In the genomic region with DNA sequence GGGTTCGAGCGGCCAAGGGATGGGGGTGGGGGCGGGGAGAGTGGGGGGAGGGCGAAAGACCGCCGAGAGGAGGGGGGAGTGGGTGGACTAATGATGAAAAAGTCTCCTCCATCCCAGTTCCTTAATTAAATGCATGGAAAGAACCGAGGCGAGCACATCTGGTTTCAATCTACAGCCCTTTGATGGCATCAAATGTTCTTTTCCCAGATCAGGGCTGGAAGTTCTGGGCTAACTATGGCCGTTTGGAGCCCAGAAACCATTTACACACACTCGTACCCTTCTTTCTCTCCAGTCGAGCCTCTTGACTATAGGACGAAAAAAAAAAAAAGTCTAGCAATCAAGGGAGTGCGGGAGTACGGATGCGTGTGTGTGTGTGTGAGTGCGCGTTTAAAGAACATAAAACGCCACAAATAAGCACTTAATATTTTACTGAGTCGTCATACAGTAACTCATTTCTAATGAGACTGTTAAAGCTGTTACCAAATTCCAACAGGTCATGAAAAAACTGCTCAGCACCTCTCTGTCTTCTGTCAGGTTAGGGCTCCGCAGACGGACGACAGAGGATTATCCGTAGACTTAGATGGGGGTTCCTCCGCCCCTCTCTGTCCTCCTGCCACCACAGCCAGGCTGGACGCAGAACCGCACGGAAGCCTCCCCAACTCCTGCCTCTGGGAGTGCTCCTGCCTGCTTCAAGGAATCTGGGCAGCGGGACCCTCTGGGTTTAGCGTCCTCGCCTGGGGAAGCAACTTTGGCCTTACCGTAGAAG, we compare ENCODE assay signal across 12 cellular contexts. TPM values are rescaled to one million over a fixed set of nuclear protein-coding genes. Genes with fewer than 3 reads are reported as not detected.
A peak's percentile ranks its signal among the peaks of the same experiment; 100 is the strongest.
DNase-seq lines count a peak whose midpoint lies in the region; ATAC-seq, FAIRE-seq and TF ChIP-seq lines count a peak whose summit lies in the region.
"Had no signal": no experiment of that assay in that cellular context is flagged by ENCODE, and none has a peak within 500 bp of the region (broad histone marks: within the 10 kb centered on the region; RNA-seq: fewer than 3 reads in every experiment).

No MANE protein-coding gene starts in this region.

- peaks cover 8% of the 10 kb centered on the region for H3K36me3 Mint-ChIP-seq in brain
- H3K36me3 Mint-ChIP-seq in progenitor cell of endocrine pancreas (ENCODE audit: insufficient read depth), result no peaks in the 10 kb centered on the region

- H3K9me3 Mint-ChIP-seq in brain, result peaks cover 0 to 11% (median 0%) of the 10 kb centered on the region in 5 experiments
- no peaks in the 10 kb centered on the region for H3K9me3 Mint-ChIP-seq in progenitor cell of endocrine pancreas (ENCODE audit: low read depth)
- H3K9me3 Mint-ChIP-seq: central memory CD8-positive, alpha-beta T cell had no signal

- peak overlapping the region; percentile 67 to 86 for H3K4me3 ChIP-seq in testis

- no peaks in the 10 kb centered on the region for H3K36me3 ChIP-seq in testis (ENCODE audit: low read depth, missing control alignments)

- peaks cover 100% of the 10 kb centered on the region for H3K27me3 Mint-ChIP-seq in brain
- H3K27me3 Mint-ChIP-seq in progenitor cell of endocrine pancreas, result peaks cover 98% of the 10 kb centered on the region

- 1% methylated on average over 31 of the region's 31 CpGs for WGBS in testis, 2 donors

- peak overlapping the region in 3 of 5 experiments; percentile 64 to 86 (median 85) for H3K27ac Mint-ChIP-seq in brain
- no peak overlapping the region for H3K27ac Mint-ChIP-seq in progenitor cell of endocrine pancreas

- H3K4me3 Mint-ChIP-seq in brain (peak overlapping the region; percentile 66 to 90 (median 86)), progenitor cell of endocrine pancreas (ENCODE audit: low read depth) (no peak overlapping the region)

- no peak for FAIRE-seq in H54 (lab: Jason Lieb, UNC)

- TF ChIP-seq POLR2A in H54 (IDR thresholded peaks at IDR 0.05; ENCODE audit: low read depth, low read length) (no peak), testis (IDR thresholded peaks at IDR 0.05) (no peak)

- peaks cover 68% of the 10 kb centered on the region for H3K4me1 Mint-ChIP-seq in brain
- H3K4me1 Mint-ChIP-seq in progenitor cell of endocrine pancreas (ENCODE audit: low read depth), result peaks cover 16% of the 10 kb centered on the region

- intact Hi-C loops in testis (cut with DNase I; ENCODE audit: low total_unique reads), result no loop called here

- H3K9me3 ChIP-seq in testis, result no peaks in the 10 kb centered on the region

- no peak for TF ChIP-seq CTCF in brain (conservative IDR thresholded peaks at IDR 0.05)
- no peak for TF ChIP-seq CTCF in testis (IDR thresholded peaks at IDR 0.05)
- TF ChIP-seq CTCF in progenitor cell of endocrine pancreas (IDR thresholded peaks at IDR 0.05; ENCODE audit: unreplicated experiment), result no peak

- peak overlapping the region; percentile 91 to 95 for H3K27ac ChIP-seq in testis
- H3K27ac ChIP-seq: KMS-11 had no signal

- no peaks in the 10 kb centered on the region for H3K27me3 ChIP-seq in testis

- ATAC-seq in HG02678 (IDR thresholded peaks at IDR 0.05; ENCODE audit: unreplicated experiment), result no peak

- peaks cover 15% of the 10 kb centered on the region for H3K4me1 ChIP-seq in testis

- DNase-seq in H54 (ENCODE audit: insufficient read length, low spot score) (peak; percentile 32), iPS-NIHi11 (ENCODE audit: low spot score) (peak; percentile 55), testis (peak; percentile 51), NCI-H2196 (lab: John Stamatoyannopoulos, UW; ENCODE audit: unreplicated experiment) (no peak), progenitor cell of endocrine pancreas (ENCODE audit: low spot score, unreplicated experiment) (no peak)
- no peak for DNase-seq in stimulated activated naive CD4-positive, alpha-beta T cell treated with Interleukin-2 at 50 U/mL for 16 hours (lab: John Stamatoyannopoulos, UW)
- DNase-seq: SW 1271 had no signal

RNA-seq across cellular contexts. Expression of a gene that starts 2.1 kb away (rescaled TPM):
- 2.5 TPM for polyA plus RNA-seq in brain (ENCODE audit: insufficient read depth, low read depth, low replicate concordance)
- total RNA-seq in testis, result 10 to 100 TPM; 26.3 to 28.5 TPM
- polyA plus RNA-seq in testis (ENCODE audit: insufficient read depth, low read depth, low replicate concordance), result 74.8 TPM
- 1.5 TPM in 2 replicates for total RNA-seq in progenitor cell of endocrine pancreas
- total RNA-seq: renal cortical epithelial cell had no signal

Comparison
In these comparisons a context has a peak if more than half of its experiments do, and no peak if none do; other contexts are left out.
1. DNase-seq: peak in H54 (single experiment), iPS-NIHi11 (single experiment) and testis (single experiment); none in NCI-H2196 (single experiment), progenitor cell of endocrine pancreas (single experiment) and stimulated activated naive CD4-positive, alpha-beta T cell treated with Interleukin-2 at 50 U/mL for 16 hours (single experiment).
2. RNA of a gene that starts 2.1 kb away (total RNA-seq): 26.3 to 28.5 TPM in testis; 1.5 TPM in progenitor cell of endocrine pancreas; every median in the first group is over 10 times any median in the second.